In genomic region chr3:39990532-39990931, GRCh38 we compare ENCODE assay signal across 9 cellular contexts.
DNase-seq lines count a peak whose midpoint lies in the region; ATAC-seq and TF ChIP-seq lines count a peak whose summit lies in the region.
"Had no signal": no experiment of that assay in that cellular context is flagged by ENCODE, and none has a peak within 500 bp of the region (broad histone marks: within the 10 kb centered on the region; RNA-seq: fewer than 3 reads in every experiment).

No MANE protein-coding gene starts in this region.

- H3K4me1 Mint-ChIP-seq in CD8-positive, alpha-beta T cell (ENCODE audit: low read depth): no peaks in the 10 kb centered on the region
- H3K4me1 Mint-ChIP-seq in nephron: no peaks in the 10 kb centered on the region
- H3K4me1 Mint-ChIP-seq: activated B cell treated with CpG ODN at 0.5 μM for 24 hours had no signal

- H3K9me3 Mint-ChIP-seq in CD8-positive, alpha-beta T cell: peaks cover 9% of the 10 kb centered on the region
- H3K9me3 Mint-ChIP-seq in nephron: peaks cover 59% of the 10 kb centered on the region

- H3K27ac Mint-ChIP-seq in CD8-positive, alpha-beta T cell: no peak overlapping the region
- H3K27ac Mint-ChIP-seq in nephron: no peak overlapping the region
- H3K27ac Mint-ChIP-seq: activated B cell treated with CpG ODN at 0.5 μM for 24 hours had no signal

- in situ Hi-C loops in GM13976 (cut with MboI; ENCODE audit: low sequenced_read_pairs, unreplicated experiment): loop anchor here (25.0 kb wide), 1 partner anchor 278 kb away; no protein-coding TSS in a partner anchor

- no peaks in the 10 kb centered on the region for H3K27me3 ChIP-seq in CD8-positive, alpha-beta T cell (ENCODE audit: insufficient read depth, low read length)

- no peak for DNase-seq in CD8-positive, alpha-beta T cell
- DNase-seq in GM13976 (ENCODE audit: low spot score) (peak; percentile 43), NCI-H526 treated with DMSO at 0.1 percent for 48 hours (lab: John Stamatoyannopoulos, UW) (peak; percentile 4), cardiac fibroblast (ENCODE audit: low read depth in 2 of 2) (peak; percentile 72 to 79), ecto neural progenitor cell (ENCODE audit: low spot score) (no peak), sciatic nerve (ENCODE audit: low spot score) (no peak)
- DNase-seq: activated B cell treated with CpG ODN at 0.5 μM for 24 hours had no signal

- no peaks in the 10 kb centered on the region for H3K36me3 Mint-ChIP-seq in CD8-positive, alpha-beta T cell
- H3K36me3 Mint-ChIP-seq in nephron (ENCODE audit: low read depth): no peaks in the 10 kb centered on the region

- intact Hi-C loops in CD8-positive, alpha-beta T cell (cut with DNase I, micrococcal nuclease): no loop called here
- intact Hi-C loops in sciatic nerve (cut with DNase I): no loop called here

- CTCF ChIA-PET in CD8-positive, alpha-beta T cell (lab: Charles Lee): no interaction called here

- peaks cover 29% of the 10 kb centered on the region for H3K27me3 Mint-ChIP-seq in CD8-positive, alpha-beta T cell (ENCODE audit: low read depth)
- no peaks in the 10 kb centered on the region for H3K27me3 Mint-ChIP-seq in nephron (ENCODE audit: low read depth)

- H3K36me3 ChIP-seq in CD8-positive, alpha-beta T cell (ENCODE audit: insufficient read depth, low read length): no peaks in the 10 kb centered on the region

- H3K4me3 ChIP-seq in CD8-positive, alpha-beta T cell (ENCODE audit: low read depth, low read length): no peak overlapping the region
- no peak overlapping the region for H3K4me3 ChIP-seq in cardiac fibroblast (replicated peaks in 1 of 2; ENCODE audit: low read depth in 2 of 2, low read length in 2 of 2)

- H3K9me3 ChIP-seq in CD8-positive, alpha-beta T cell (ENCODE audit: low read length): no peaks in the 10 kb centered on the region

- H3K4me1 ChIP-seq in CD8-positive, alpha-beta T cell (ENCODE audit: insufficient read depth, low read length): no peaks in the 10 kb centered on the region

- H3K27ac ChIP-seq in CD8-positive, alpha-beta T cell (ENCODE audit: low read depth, low read length): no peak overlapping the region

- no peak for ATAC-seq in CD8-positive, alpha-beta T cell
- ATAC-seq in GM21619 (IDR thresholded peaks at IDR 0.05; ENCODE audit: unreplicated experiment): no peak
- no peak for ATAC-seq in sciatic nerve

- TF ChIP-seq CTCF in CD8-positive, alpha-beta T cell (IDR thresholded peaks at IDR 0.05): peak; percentile 26
- TF ChIP-seq CTCF in GM13976 (IDR thresholded peaks at IDR 0.05; ENCODE audit: borderline replicate concordance, control extremely low read depth, extremely low read depth, insufficient read depth, missing control alignments) (peak; percentile 59), cardiac fibroblast (IDR thresholded peaks at IDR 0.05; ENCODE audit: low read depth, low read length) (peak; percentile 47), nephron (IDR thresholded peaks at IDR 0.05; ENCODE audit: unreplicated experiment in 3 of 3) (peak in 2 of 3 experiments; percentile 25 to 36)

- POLR2A ChIA-PET in CD8-positive, alpha-beta T cell (lab: Charles Lee): no interaction called here

- H3K4me3 Mint-ChIP-seq in CD8-positive, alpha-beta T cell: no peak overlapping the region
- no peak overlapping the region for H3K4me3 Mint-ChIP-seq in nephron
- H3K4me3 Mint-ChIP-seq: activated B cell treated with CpG ODN at 0.5 μM for 24 hours had no signal

Comparison
In these comparisons a context has a peak if more than half of its experiments do, and no peak if none do; other contexts are left out.
1. DNase-seq: peak in GM13976 (single experiment), NCI-H526 treated with DMSO at 0.1 percent for 48 hours (single experiment) and cardiac fibroblast (2 of 2); none in CD8-positive, alpha-beta T cell (0 of 7), ecto neural progenitor cell (single experiment) and sciatic nerve (single experiment).
2. Peak in every context shown above with its lines, with median percentiles within 50 percentile points of each other: CTCF ChIP-seq.